Comparison of ENCODE assay signal across 19 cellular contexts in genomic region chr10:119852822-119853221, GRCh38. TPM values are rescaled to one million over a fixed set of nuclear protein-coding genes. Genes with fewer than 3 reads are reported as not detected.
DNase-seq lines count a peak whose midpoint lies in the region; ATAC-seq, FAIRE-seq and TF ChIP-seq lines count a peak whose summit lies in the region.
"Had no signal": no experiment of that assay in that cellular context is flagged by ENCODE, and none has a peak within 500 bp of the region (broad histone marks: within the 10 kb centered on the region; RNA-seq: fewer than 3 reads in every experiment).

No MANE protein-coding gene starts in this region.

- no peak overlapping the region for H3K4me3 Mint-ChIP-seq in activated T-cell treated with anti-CD3 and anti-CD28 coated beads, Interleukin-2, amount 50 U/mL, for 24 hours
- H3K4me3 Mint-ChIP-seq in activated T-cell treated with anti-CD3 and anti-CD28 coated beads, Interleukin-2, amount 50 U/mL, for 72 hours, result no peak overlapping the region
- H3K4me3 Mint-ChIP-seq in progenitor cell of endocrine pancreas (ENCODE audit: low read depth), result no peak overlapping the region
- H3K4me3 Mint-ChIP-seq: CD14-positive monocyte; CD8-positive, alpha-beta T cell; GM23338 had no signal

- no peaks in the 10 kb centered on the region for H3K4me1 Mint-ChIP-seq in activated T-cell treated with anti-CD3 and anti-CD28 coated beads, Interleukin-2, amount 50 U/mL, for 24 hours (ENCODE audit: low read depth)
- H3K4me1 Mint-ChIP-seq in activated T-cell treated with anti-CD3 and anti-CD28 coated beads, Interleukin-2, amount 50 U/mL, for 72 hours (ENCODE audit: low read depth), result no peaks in the 10 kb centered on the region
- no peaks in the 10 kb centered on the region for H3K4me1 Mint-ChIP-seq in progenitor cell of endocrine pancreas (ENCODE audit: low read depth)
- H3K4me1 Mint-ChIP-seq: GM23338 had no signal

- peak overlapping the region; percentile 55 for H3K27ac Mint-ChIP-seq in activated T-cell treated with anti-CD3 and anti-CD28 coated beads, Interleukin-2, amount 50 U/mL, for 24 hours
- H3K27ac Mint-ChIP-seq in activated T-cell treated with anti-CD3 and anti-CD28 coated beads, Interleukin-2, amount 50 U/mL, for 72 hours, result no peak overlapping the region
- H3K27ac Mint-ChIP-seq in progenitor cell of endocrine pancreas, result no peak overlapping the region
- H3K27ac Mint-ChIP-seq: CD8-positive, alpha-beta T cell; GM23338 had no signal

- H3K36me3 Mint-ChIP-seq in activated T-cell treated with anti-CD3 and anti-CD28 coated beads, Interleukin-2, amount 50 U/mL, for 24 hours (ENCODE audit: low read depth), result peaks cover 87% of the 10 kb centered on the region
- peaks cover 2 to 33% of the 10 kb centered on the region in 2 donors for H3K36me3 Mint-ChIP-seq in activated T-cell treated with anti-CD3 and anti-CD28 coated beads, Interleukin-2, amount 50 U/mL, for 72 hours (ENCODE audit: insufficient read depth in 2 of 2)
- peaks cover 15% of the 10 kb centered on the region for H3K36me3 Mint-ChIP-seq in progenitor cell of endocrine pancreas (ENCODE audit: insufficient read depth)

- no peak for DNase-seq in activated T-cell treated with anti-CD3 and anti-CD28 coated beads, Interleukin-2, amount 50 U/mL, for 24 hours
- no peak for DNase-seq in activated T-cell treated with anti-CD3 and anti-CD28 coated beads, Interleukin-2, amount 50 U/mL, for 72 hours
- DNase-seq in cerebellar cortex (ENCODE audit: low spot score) (peak; percentile 27), putamen (ENCODE audit: low spot score) (peak; percentile 27), HT-29 (ENCODE audit: low spot score) (no peak), progenitor cell of endocrine pancreas (ENCODE audit: low spot score, unreplicated experiment) (no peak)
- DNase-seq in activated CD4-positive, alpha-beta T cell treated with anti-CD3 and anti-CD28 coated beads, Interleukin-2, amount 50 U/mL, for 48 hours, result no peak
- DNase-seq: CD8-positive, alpha-beta T cell; COR-L47; DMS153; DMS79 treated with DMSO at 0.1 percent for 48 hours; EL; GDM1; H7 had no signal

- ATAC-seq in activated T-cell treated with anti-CD3 and anti-CD28 coated beads, Interleukin-2, amount 50 U/mL, for 72 hours (replicated peaks in 1 of 2), result no peak
- ATAC-seq: CD8-positive, alpha-beta T cell; GM23338 had no signal

- no peak for TF ChIP-seq CTCF in progenitor cell of endocrine pancreas (IDR thresholded peaks at IDR 0.05; ENCODE audit: unreplicated experiment)

- H3K27me3 Mint-ChIP-seq in activated T-cell treated with anti-CD3 and anti-CD28 coated beads, Interleukin-2, amount 50 U/mL, for 24 hours, result no peaks in the 10 kb centered on the region
- H3K27me3 Mint-ChIP-seq in activated T-cell treated with anti-CD3 and anti-CD28 coated beads, Interleukin-2, amount 50 U/mL, for 72 hours (ENCODE audit: low read depth), result no peaks in the 10 kb centered on the region
- no peaks in the 10 kb centered on the region for H3K27me3 Mint-ChIP-seq in progenitor cell of endocrine pancreas

- peak; percentile 97 for FAIRE-seq in islet of Langerhans (lab: Jason Lieb, UNC)
- FAIRE-seq: D721Med, GM12892 had no signal

- H3K9me3 Mint-ChIP-seq in activated T-cell treated with anti-CD3 and anti-CD28 coated beads, Interleukin-2, amount 50 U/mL, for 24 hours, result no peaks in the 10 kb centered on the region
- H3K9me3 Mint-ChIP-seq in activated T-cell treated with anti-CD3 and anti-CD28 coated beads, Interleukin-2, amount 50 U/mL, for 72 hours, result no peaks in the 10 kb centered on the region
- no peaks in the 10 kb centered on the region for H3K9me3 Mint-ChIP-seq in progenitor cell of endocrine pancreas (ENCODE audit: low read depth)
- H3K9me3 Mint-ChIP-seq: CD8-positive, alpha-beta T cell; GM23338 had no signal

RNA-seq across cellular contexts. Expression of gene MCMBP, which starts 19.8 kb away (rescaled TPM):
- total RNA-seq in activated T-cell treated with anti-CD3 and anti-CD28 coated beads, Interleukin-2, amount 50 U/mL, for 72 hours, result 10 to 100 TPM; 90.8 to 99.2 TPM
- 41.2 and 41.7 TPM in 2 replicates for total RNA-seq in HT-29 (2014; rRNA removed; shearing (Covaris generic))
- 44.9 and 47.0 TPM in 2 replicates for total RNA-seq in progenitor cell of endocrine pancreas

RNA-seq across cellular contexts. Expression of gene SEC23IP, which starts 39.7 kb away (rescaled TPM):
- total RNA-seq in activated T-cell treated with anti-CD3 and anti-CD28 coated beads, Interleukin-2, amount 50 U/mL, for 72 hours, result 10 to 100 TPM; 47.8 to 57.9 TPM
- 23.7 and 37.1 TPM in 2 replicates for total RNA-seq in HT-29 (2014; rRNA removed; shearing (Covaris generic))
- 67.8 and 75.6 TPM in 2 replicates for total RNA-seq in progenitor cell of endocrine pancreas

Comparison
In these comparisons a context has a peak if more than half of its experiments do, and no peak if none do; other contexts are left out.
1. DNase-seq: peak in cerebellar cortex (single experiment) and putamen (single experiment); none in activated T-cell treated with anti-CD3 and anti-CD28 coated beads, Interleukin-2, amount 50 U/mL, for 24 hours (single experiment), activated T-cell treated with anti-CD3 and anti-CD28 coated beads, Interleukin-2, amount 50 U/mL, for 72 hours (0 of 2), activated CD4-positive, alpha-beta T cell treated with anti-CD3 and anti-CD28 coated beads, Interleukin-2, amount 50 U/mL, for 48 hours (0 of 2), HT-29 (single experiment) and progenitor cell of endocrine pancreas (single experiment).